19 cellular contexts compared by ENCODE assay signal in the genomic region with DNA sequence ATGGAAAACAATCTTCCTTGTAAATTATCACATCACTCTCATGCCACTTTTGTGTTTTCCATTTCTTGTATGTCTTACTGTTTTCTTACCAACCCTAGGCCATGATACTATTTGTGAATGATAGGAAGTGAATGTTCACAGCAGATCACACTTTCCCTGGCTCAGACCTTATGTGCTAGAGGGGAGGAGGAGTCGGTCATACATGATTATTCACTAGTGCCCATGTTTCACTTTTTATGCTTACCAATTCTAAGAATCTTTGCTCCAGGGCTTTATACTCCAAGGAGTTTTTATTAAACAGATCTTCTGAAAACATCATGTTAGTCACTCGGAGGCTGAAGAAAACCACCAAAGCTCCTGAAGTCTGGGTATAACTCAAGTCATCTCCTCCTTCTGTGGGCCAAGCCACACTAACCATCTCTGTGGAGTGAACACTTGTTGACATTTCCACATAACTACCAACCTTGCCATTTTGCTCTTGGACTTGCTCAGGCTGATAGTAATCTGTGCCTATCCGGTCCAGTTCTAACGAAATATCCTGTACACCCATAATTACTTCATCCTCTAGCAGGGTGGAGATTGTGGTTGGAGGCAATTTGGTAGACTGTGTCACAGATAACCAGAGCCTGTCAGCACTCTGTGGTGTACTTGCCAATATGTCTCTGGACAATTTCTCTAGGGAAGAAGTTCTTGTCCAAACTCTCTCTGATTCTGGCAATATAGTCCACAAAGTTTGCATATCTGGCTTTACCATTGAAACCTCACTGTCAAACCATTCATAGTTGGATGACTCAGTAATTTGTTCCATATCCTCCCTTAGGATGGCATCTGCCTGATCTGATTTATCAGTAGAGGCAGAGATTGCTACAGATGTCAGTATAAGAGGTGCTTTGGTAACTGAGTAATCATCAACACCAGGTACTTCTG.
DNase-seq lines count a peak whose midpoint lies in the region; ATAC-seq, FAIRE-seq and TF ChIP-seq lines count a peak whose summit lies in the region.
"Had no signal": no experiment of that assay in that cellular context is flagged by ENCODE, and none has a peak within 500 bp of the region (broad histone marks: within the 10 kb centered on the region; RNA-seq: fewer than 3 reads in every experiment).

No MANE protein-coding gene starts in this region.

- no peak overlapping the region for H3K27ac ChIP-seq in OCI-LY3 (ENCODE audit: low read length)
- H3K27ac ChIP-seq: prostate gland, RWPE1 had no signal

- H3K9ac ChIP-seq in OCI-LY3 (ENCODE audit: low read length), result no peak overlapping the region

- no peaks in the 10 kb centered on the region for H4K20me1 ChIP-seq in OCI-LY3 (ENCODE audit: insufficient read depth, low read length)

- DNase-seq in stimulated activated CD4-positive, alpha-beta T cell treated with anti-CD3 and anti-CD28 coated beads, Interleukin-1b, Interleukin-23, amount 100 ng/mL, for 48 hours, result peak; percentile 29
- no peak for DNase-seq in stimulated activated CD4-positive, alpha-beta T cell treated with anti-CD3 and anti-CD28 coated beads, Interleukin-2, amount 100 ng/mL, for 24 hours
- DNase-seq in fibroblast of gingiva (ENCODE audit: low read depth) (peak; percentile 76), urothelium cell line (ENCODE audit: low spot score) (no peak)
- DNase-seq: heart left ventricle; immature natural killer cell; mucosa of descending colon; NCI-H1105 treated with DMSO at 0.1 percent for 48 hours; NCI-H2081 treated with DMSO at 0.1 percent for 48 hours; NCI-H524; stimulated activated CD4-positive, alpha-beta T cell treated with anti-CD3 and anti-CD28 coated beads, Interleukin-4, amount 100 ng/mL, for 4 hours; SW 1271 had no signal

- H3K4me3 ChIP-seq in OCI-LY3 (ENCODE audit: low read length), result no peak overlapping the region
- H3K4me3 ChIP-seq: HAP-1, heart left ventricle, mucosa of descending colon, prostate gland had no signal

- FAIRE-seq in urothelium cell line (lab: Jason Lieb, UNC), result peak; percentile 37

- H3K4me2 ChIP-seq in OCI-LY3 (ENCODE audit: low read length), result peak overlapping the region; percentile 4

- peaks cover 13% of the 10 kb centered on the region for H3K4me1 ChIP-seq in OCI-LY3 (ENCODE audit: low read length)
- H3K4me1 ChIP-seq: HAP-1, heart left ventricle, prostate gland had no signal

- peaks cover 3% of the 10 kb centered on the region for H3K36me3 ChIP-seq in OCI-LY3 (replicated peaks; ENCODE audit: low read depth, low read length)
- H3K36me3 ChIP-seq: HAP-1, heart left ventricle, prostate gland had no signal

- no peak for TF ChIP-seq CTCF in OCI-LY3 (IDR thresholded peaks at IDR 0.05; ENCODE audit: low read depth, low read length)

- ATAC-seq in GM18907 (IDR thresholded peaks at IDR 0.05; ENCODE audit: unreplicated experiment) (no peak), HG03025 (IDR thresholded peaks at IDR 0.05; ENCODE audit: low FRiP score, unreplicated experiment) (no peak), GM18519 (IDR thresholded peaks at IDR 0.05; ENCODE audit: low FRiP score, unreplicated experiment) (no peak)
- ATAC-seq: mucosa of descending colon had no signal

- H2AFZ ChIP-seq in OCI-LY3 (ENCODE audit: low read depth, low read length), result no peak overlapping the region

- H3K27me3 ChIP-seq in OCI-LY3 (ENCODE audit: low read depth, low read length), result no peaks in the 10 kb centered on the region
- H3K27me3 ChIP-seq: heart left ventricle had no signal

- no peaks in the 10 kb centered on the region for H3K79me2 ChIP-seq in OCI-LY3 (ENCODE audit: low read length)

- no peaks in the 10 kb centered on the region for H3K9me3 ChIP-seq in OCI-LY3 (ENCODE audit: insufficient read depth, low read length)
- H3K9me3 ChIP-seq: HAP-1, heart left ventricle, mucosa of descending colon, prostate gland had no signal

Comparison
In these comparisons a context has a peak if more than half of its experiments do, and no peak if none do; other contexts are left out.
1. DNase-seq: peak in stimulated activated CD4-positive, alpha-beta T cell treated with anti-CD3 and anti-CD28 coated beads, Interleukin-1b, Interleukin-23, amount 100 ng/mL, for 48 hours (single experiment) and fibroblast of gingiva (single experiment); none in stimulated activated CD4-positive, alpha-beta T cell treated with anti-CD3 and anti-CD28 coated beads, Interleukin-2, amount 100 ng/mL, for 24 hours (0 of 2) and urothelium cell line (single experiment).